16 cellular contexts compared by ENCODE assay signal in the genomic region with DNA sequence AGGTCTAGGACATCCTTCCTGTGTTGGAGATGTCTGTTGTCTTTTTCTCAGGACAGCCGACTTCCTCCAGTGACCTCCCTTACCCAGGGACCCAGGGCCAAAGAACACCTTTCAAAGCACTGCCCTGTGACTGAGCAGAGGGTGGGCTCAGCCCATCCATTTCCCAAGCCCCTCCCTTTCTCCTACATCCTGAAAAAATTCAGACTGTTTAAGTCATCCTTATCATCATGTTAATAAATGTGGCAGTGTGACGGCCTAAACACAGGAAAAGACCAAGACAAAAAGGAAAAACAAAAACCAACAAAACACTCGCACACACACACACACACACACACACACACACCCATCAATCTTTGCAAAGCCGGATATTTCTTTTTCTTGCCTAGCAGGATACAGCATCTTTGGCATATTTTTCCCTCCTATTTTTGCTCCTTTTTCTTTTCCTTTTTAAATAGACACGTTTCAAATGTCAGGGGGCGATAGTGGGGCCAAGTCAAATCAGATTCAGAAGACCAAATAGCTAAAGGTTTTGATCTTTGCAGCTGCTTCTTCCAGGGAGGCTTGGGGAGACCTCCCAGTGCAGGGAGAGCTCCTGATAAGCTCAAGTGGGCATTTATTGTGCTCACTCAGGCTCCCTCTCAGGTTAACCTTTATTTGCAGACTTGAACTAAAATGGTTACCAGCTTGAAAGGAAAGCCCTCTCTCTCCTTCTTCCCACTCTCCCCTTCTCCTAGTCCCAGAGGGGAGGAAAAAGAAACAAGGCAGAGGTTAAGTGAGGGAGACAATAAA.
"Had no signal": no experiment of that assay in that cellular context is flagged by ENCODE, and none has a peak within 500 bp of the region (broad histone marks: within the 10 kb centered on the region; RNA-seq: fewer than 3 reads in every experiment).

No MANE protein-coding gene starts in this region.

- H3K36me3 ChIP-seq: cardiac muscle cell, neutrophil, tibial artery had no signal

- FAIRE-seq: astrocyte, colon, kidney had no signal

- ATAC-seq: activated CD8-positive, alpha-beta T cell treated with anti-CD3 and anti-CD28 coated beads, Interleukin-2, amount 10 ng/mL, durations not matched to agents 7 days and 5 days; right cardiac atrium; stimulated activated memory B cell treated with anti-CD40 and anti-IgM and Interleukin-4, amounts not matched to agents 10 μg/mL and 1 μg/mL and 100 μg/mL, for 72 hours had no signal

- H3K4me1 ChIP-seq: tibial artery had no signal

- H3K27me3 ChIP-seq: cardiac muscle cell, hepatocyte, tibial artery had no signal

- DNase-seq: activated CD4-positive, alpha-beta T cell treated with anti-CD3 and anti-CD28 coated beads for 4 hours; activated CD8-positive, alpha-beta T cell treated with anti-CD3 and anti-CD28 coated beads, Interleukin-2, amount 10 ng/mL, durations not matched to agents 7 days and 5 days; activated naive CD4-positive, alpha-beta T cell; effector CD4-positive, alpha-beta T cell; kidney; right cardiac atrium; T-helper 1 cell; tibial artery had no signal

- H3K27ac ChIP-seq: cardiac muscle cell, epithelial cell of prostate, hepatocyte, neutrophil, tibial artery, VCaP had no signal

- H3K4me3 ChIP-seq: cardiac muscle cell, hepatocyte, tibial artery had no signal

- H3K9me3 ChIP-seq: neutrophil, tibial artery had no signal
